In the genomic region with DNA sequence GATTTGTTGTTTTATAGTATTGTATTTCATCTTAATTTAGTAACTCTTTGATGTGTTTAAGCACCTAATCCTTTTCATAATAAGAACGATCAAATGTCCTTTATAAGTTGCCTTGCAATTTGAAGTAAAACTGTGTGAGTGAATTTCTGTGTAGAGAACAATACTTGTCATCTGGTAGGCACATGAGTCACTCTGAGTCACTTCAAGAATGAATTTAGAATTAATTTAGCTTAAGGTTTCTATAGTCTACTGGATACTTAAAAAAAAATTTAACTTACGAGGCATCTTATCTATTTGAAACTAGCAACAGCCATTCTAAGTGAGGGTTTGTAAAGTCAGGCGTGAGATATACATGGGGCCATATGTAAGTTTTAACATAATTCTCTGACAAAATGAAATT, we compare ENCODE assay signal across 9 cellular contexts.
A peak's percentile ranks its signal among the peaks of the same experiment; 100 is the strongest.
DNase-seq lines count a peak whose midpoint lies in the region; ATAC-seq, FAIRE-seq and TF ChIP-seq lines count a peak whose summit lies in the region.
"Had no signal": no experiment of that assay in that cellular context is flagged by ENCODE, and none has a peak within 500 bp of the region (broad histone marks: within the 10 kb centered on the region; RNA-seq: fewer than 3 reads in every experiment).

No MANE protein-coding gene starts in this region.

- no peak for ATAC-seq in HG02763 (IDR thresholded peaks at IDR 0.05; ENCODE audit: unreplicated experiment)
- ATAC-seq in CD8-positive, alpha-beta T cell = no peak

- DNase-seq in Daoy (ENCODE audit: low read depth) (peak; percentile 63), LoVo (ENCODE audit: low spot score) (peak; percentile 11), NCI-H128 (lab: John Stamatoyannopoulos, UW; ENCODE audit: unreplicated experiment) (no peak)
- no peak for DNase-seq in stimulated activated CD8-positive, alpha-beta memory T cell treated with anti-CD3 and anti-CD28 coated beads, Interleukin-4, amount 100 ng/mL, for 48 hours
- DNase-seq in CD8-positive, alpha-beta T cell = no peak
- DNase-seq: activated CD4-positive, alpha-beta T cell treated with anti-CD3 and anti-CD28 coated beads, Interleukin-2, amount 50 U/mL, for 48 hours had no signal

- intact Hi-C loops in CD8-positive, alpha-beta T cell (cut with DNase I, micrococcal nuclease) = no loop called here

- no peaks in the 10 kb centered on the region for H3K27me3 ChIP-seq in neuron (ENCODE audit: insufficient read depth, low read length)
- H3K27me3 ChIP-seq in CD8-positive, alpha-beta T cell (ENCODE audit: insufficient read depth, low read length) = peaks cover 6% of the 10 kb centered on the region

- peaks cover 53% of the 10 kb centered on the region for H3K27me3 Mint-ChIP-seq in CD8-positive, alpha-beta T cell (ENCODE audit: low read depth)

- no peak overlapping the region for H3K4me3 Mint-ChIP-seq in CD8-positive, alpha-beta T cell

- FAIRE-seq in endometrium (lab: Jason Lieb, UNC) = peak; percentile 54

- H3K36me3 Mint-ChIP-seq in CD8-positive, alpha-beta T cell = no peaks in the 10 kb centered on the region

- H3K36me3 ChIP-seq in neuron (ENCODE audit: insufficient read depth, low read length) = no peaks in the 10 kb centered on the region
- H3K36me3 ChIP-seq in CD8-positive, alpha-beta T cell (ENCODE audit: insufficient read depth, low read length) = no peaks in the 10 kb centered on the region

- CTCF ChIA-PET in CD8-positive, alpha-beta T cell (lab: Charles Lee) = no interaction called here

- peaks cover 42% of the 10 kb centered on the region for H3K4me1 ChIP-seq in neuron (ENCODE audit: insufficient read depth, low read length)
- no peaks in the 10 kb centered on the region for H3K4me1 ChIP-seq in CD8-positive, alpha-beta T cell (ENCODE audit: insufficient read depth, low read length)

- no peaks in the 10 kb centered on the region for H3K9me3 ChIP-seq in neuron (ENCODE audit: low read length)
- no peaks in the 10 kb centered on the region for H3K9me3 ChIP-seq in CD8-positive, alpha-beta T cell (ENCODE audit: low read length)

- H3K27ac Mint-ChIP-seq in CD8-positive, alpha-beta T cell = no peak overlapping the region

- no peaks in the 10 kb centered on the region for H3K9me3 Mint-ChIP-seq in CD8-positive, alpha-beta T cell

- no peak overlapping the region for H2AFZ ChIP-seq in neuron (ENCODE audit: low read depth, low read length)

- no peak overlapping the region for H3K27ac ChIP-seq in CD8-positive, alpha-beta T cell (ENCODE audit: low read depth, low read length)

- POLR2A ChIA-PET in CD8-positive, alpha-beta T cell (lab: Charles Lee) = no interaction called here

- H3K4me1 Mint-ChIP-seq in CD8-positive, alpha-beta T cell (ENCODE audit: low read depth) = no peaks in the 10 kb centered on the region

- no peak for TF ChIP-seq CTCF in CD8-positive, alpha-beta T cell (IDR thresholded peaks at IDR 0.05)

- peak overlapping the region; percentile 9 for H3K4me3 ChIP-seq in neuron (ENCODE audit: low read length)
- no peak overlapping the region for H3K4me3 ChIP-seq in CD8-positive, alpha-beta T cell (ENCODE audit: low read depth, low read length)

Comparison
In these comparisons a context has a peak if more than half of its experiments do, and no peak if none do; other contexts are left out.
1. DNase-seq: peak in Daoy (single experiment) and LoVo (single experiment); none in stimulated activated CD8-positive, alpha-beta memory T cell treated with anti-CD3 and anti-CD28 coated beads, Interleukin-4, amount 100 ng/mL, for 48 hours (single experiment), NCI-H128 (single experiment) and CD8-positive, alpha-beta T cell (0 of 7).